1 cellular context compared by ENCODE assay signal in the genomic region with DNA sequence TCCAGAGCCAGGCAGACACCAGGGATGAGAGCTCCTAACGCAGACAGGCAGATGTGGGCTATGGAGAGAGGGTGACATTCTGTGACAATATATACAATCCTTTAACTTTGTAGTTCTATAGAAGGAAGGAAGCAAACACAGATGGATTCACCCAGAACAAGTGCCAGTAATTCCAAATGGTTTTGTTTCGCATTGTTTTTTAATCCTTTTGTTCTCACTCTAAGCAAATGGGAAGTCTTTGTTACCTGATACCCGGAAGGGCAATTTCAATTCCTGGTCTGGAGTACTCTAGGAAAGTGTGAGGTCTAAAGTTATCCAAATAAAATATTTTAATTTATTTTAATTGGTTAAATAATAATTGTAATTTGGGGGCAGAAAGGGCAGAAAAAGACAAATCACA.
TF ChIP-seq lines count a peak whose summit lies in the region.

No MANE protein-coding gene starts in this region.

TF ChIP-seq in H1, 55 proteins besides CTCF, POLR2A, EP300 and RAD21:
- TF ChIP-seq SP1 (IDR thresholded peaks at IDR 0.05; ENCODE audit: low read depth, low read length) (peak; percentile 87), KDM1A (IDR thresholded peaks at IDR 0.05; ENCODE audit: borderline replicate concordance, low read length) (no peak)
TF ChIP-seq in H1: peak in this region for 1.
